ENCODE assay signal across 30 cellular contexts in genomic region chr13:103358245-103358932, GRCh38.
"Had no signal": no experiment of that assay in that cellular context is flagged by ENCODE, and none has a peak within 500 bp of the region (broad histone marks: within the 10 kb centered on the region; RNA-seq: fewer than 3 reads in every experiment).

No MANE protein-coding gene starts in this region.

- H3K9me3 ChIP-seq: adrenal gland, body of pancreas, esophagus squamous epithelium, gastroesophageal sphincter had no signal

- H3K27ac Mint-ChIP-seq: activated CD4-positive, alpha-beta memory T cell treated with anti-CD3 and anti-CD28 coated beads for 36 hours; activated CD4-positive, alpha-beta T cell treated with anti-CD3 and anti-CD28 coated beads for 36 hours; activated CD4-positive, alpha-beta T cell treated with anti-CD3 and anti-CD28 coated beads, Interleukin-2, amount 10 ng/mL, durations not matched to agents 24 days and 14 days; activated CD8-positive, alpha-beta memory T cell treated with anti-CD3 and anti-CD28 coated beads, Interleukin-2, amount 10 ng/mL, durations not matched to agents 7 days and 5 days; activated CD8-positive, alpha-beta T cell treated with anti-CD3 and anti-CD28 coated beads, Interleukin-2, amount 10 ng/mL, durations not matched to agents 7 days and 5 days; activated naive CD4-positive, alpha-beta T cell treated with anti-CD3 and anti-CD28 coated beads for 36 hours; activated naive CD4-positive, alpha-beta T cell treated with anti-CD3 and anti-CD28 coated beads, Interleukin-2, amount 50 U/mL, for 24 hours; activated naive CD8-positive, alpha-beta T cell treated with anti-CD3 and anti-CD28 coated beads for 36 hours; activated naive CD8-positive, alpha-beta T cell treated with anti-CD3 and anti-CD28 coated beads, Interleukin-2, amount 50 U/mL, for 24 hours; activated T-helper 1 cell treated with anti-CD3 and anti-CD28 coated beads, Interleukin-12 subunit alpha, Interleukin-12 subunit beta, Interleukin-2, Interleukin-4 antibody, amounts not matched to agents 30 ng/mL and 10 ng/mL and 1 ng/mL, durations not matched to agents 14 hours and 24 hours and 36 hours; activated T-helper 2 cell treated with anti-CD3 and anti-CD28 coated beads, Interferon-gamma antibody, Interleukin-2, Interleukin-4, amounts not matched to agents 10 μg/mL and 5 μg/mL and 100 μg/mL, durations not matched to agents 14 hours and 24 hours and 36 hours; T-helper 17 cell; T-helper 2 cell treated with Interferon-gamma antibody and Interleukin-4, amounts not matched to agents 5 μg/mL and 100 μg/mL, for 36 hours had no signal

- H3K36me3 Mint-ChIP-seq: activated CD4-positive, alpha-beta memory T cell treated with anti-CD3 and anti-CD28 coated beads for 36 hours; activated CD8-positive, alpha-beta memory T cell treated with anti-CD3 and anti-CD28 coated beads, Interleukin-2, amount 10 ng/mL, durations not matched to agents 7 days and 5 days; activated naive CD8-positive, alpha-beta T cell treated with anti-CD3 and anti-CD28 coated beads for 36 hours had no signal

- H3K9me3 Mint-ChIP-seq: activated naive CD8-positive, alpha-beta T cell treated with anti-CD3 and anti-CD28 coated beads for 36 hours; activated T-helper 1 cell treated with anti-CD3 and anti-CD28 coated beads, Interleukin-12 subunit alpha, Interleukin-12 subunit beta, Interleukin-2, Interleukin-4 antibody, amounts not matched to agents 30 ng/mL and 10 ng/mL and 1 ng/mL, durations not matched to agents 14 hours and 24 hours and 36 hours had no signal

- H3K4me1 Mint-ChIP-seq: activated CD4-positive, alpha-beta T cell treated with anti-CD3 and anti-CD28 coated beads for 36 hours; activated CD4-positive, alpha-beta T cell treated with anti-CD3 and anti-CD28 coated beads, Interleukin-2, amount 10 ng/mL, durations not matched to agents 24 days and 14 days; activated CD8-positive, alpha-beta memory T cell treated with anti-CD3 and anti-CD28 coated beads, Interleukin-2, amount 10 ng/mL, durations not matched to agents 7 days and 5 days; activated naive CD4-positive, alpha-beta T cell treated with anti-CD3 and anti-CD28 coated beads, Interleukin-2, amount 50 U/mL, for 24 hours; activated naive CD8-positive, alpha-beta T cell treated with anti-CD3 and anti-CD28 coated beads for 36 hours; activated naive CD8-positive, alpha-beta T cell treated with anti-CD3 and anti-CD28 coated beads, Interleukin-2, amount 50 U/mL, for 24 hours; T-helper 17 cell had no signal

- H3K36me3 ChIP-seq: adrenal gland, esophagus squamous epithelium, gastroesophageal sphincter had no signal

- DNase-seq: activated CD4-positive, alpha-beta memory T cell treated with anti-CD3 and anti-CD28 coated beads for 36 hours; activated CD4-positive, alpha-beta T cell treated with anti-CD3 and anti-CD28 coated beads for 36 hours; activated CD4-positive, alpha-beta T cell treated with anti-CD3 and anti-CD28 coated beads, Interleukin-2, amount 10 ng/mL, durations not matched to agents 24 days and 14 days; activated CD4-positive, CD25-positive, alpha-beta regulatory T cell; activated CD4-positive, CD25-positive, alpha-beta regulatory T cell treated with anti-CD3 and anti-CD28 coated beads, Interleukin-2, amount 50 U/mL, for 72 hours; activated CD8-positive, alpha-beta memory T cell treated with anti-CD3 and anti-CD28 coated beads, Interleukin-2, amount 10 ng/mL, durations not matched to agents 7 days and 5 days; activated CD8-positive, alpha-beta memory T cell treated with anti-CD3 and anti-CD28 coated beads, Interleukin-2, amount 50 U/mL, for 4 hours; activated CD8-positive, alpha-beta T cell treated with anti-CD3 and anti-CD28 coated beads, Interleukin-2, amount 10 ng/mL, durations not matched to agents 7 days and 5 days; activated effector memory CD4-positive, alpha-beta T cell treated with anti-CD3 and anti-CD28 coated beads, Interleukin-2, amount 50 U/mL, for 16 hours; activated naive CD4-positive, alpha-beta T cell treated with anti-CD3 and anti-CD28 coated beads for 36 hours; activated naive CD8-positive, alpha-beta T cell treated with anti-CD3 and anti-CD28 coated beads for 36 hours; activated naive CD8-positive, alpha-beta T cell treated with anti-CD3 and anti-CD28 coated beads, Interleukin-2, amount 50 U/mL, for 24 hours; activated T-cell treated with anti-CD3 and anti-CD28 coated beads, Interleukin-2, amount 50 U/mL, for 1 hour; activated T-cell treated with anti-CD3 and anti-CD28 coated beads, Interleukin-2, amount 50 U/mL, for 48 hours; adrenal gland; amygdala; aorta; body of pancreas; caudate nucleus; effector CD8-positive, alpha-beta T cell; esophagus squamous epithelium; foreskin melanocyte; T-helper 1 cell; T-helper 17 cell had no signal

- H3K27me3 ChIP-seq: adrenal gland, body of pancreas, esophagus squamous epithelium, gastroesophageal sphincter had no signal

- H3K4me3 Mint-ChIP-seq: activated CD4-positive, alpha-beta memory T cell treated with anti-CD3 and anti-CD28 coated beads for 36 hours; activated CD4-positive, alpha-beta T cell treated with anti-CD3 and anti-CD28 coated beads for 36 hours; activated CD4-positive, alpha-beta T cell treated with anti-CD3 and anti-CD28 coated beads, Interleukin-2, amount 10 ng/mL, durations not matched to agents 24 days and 14 days; activated CD8-positive, alpha-beta memory T cell treated with anti-CD3 and anti-CD28 coated beads, Interleukin-2, amount 10 ng/mL, durations not matched to agents 7 days and 5 days; activated CD8-positive, alpha-beta T cell treated with anti-CD3 and anti-CD28 coated beads, Interleukin-2, amount 10 ng/mL, durations not matched to agents 7 days and 5 days; activated naive CD4-positive, alpha-beta T cell treated with anti-CD3 and anti-CD28 coated beads for 36 hours; activated naive CD4-positive, alpha-beta T cell treated with anti-CD3 and anti-CD28 coated beads, Interleukin-2, amount 50 U/mL, for 24 hours; activated naive CD8-positive, alpha-beta T cell treated with anti-CD3 and anti-CD28 coated beads for 36 hours; activated naive CD8-positive, alpha-beta T cell treated with anti-CD3 and anti-CD28 coated beads, Interleukin-2, amount 50 U/mL, for 24 hours; activated T-helper 1 cell treated with anti-CD3 and anti-CD28 coated beads, Interleukin-12 subunit alpha, Interleukin-12 subunit beta, Interleukin-2, Interleukin-4 antibody, amounts not matched to agents 30 ng/mL and 10 ng/mL and 1 ng/mL, durations not matched to agents 14 hours and 24 hours and 36 hours; T-helper 17 cell; T-helper 2 cell treated with Interferon-gamma antibody and Interleukin-4, amounts not matched to agents 5 μg/mL and 100 μg/mL, for 36 hours had no signal

- ATAC-seq: activated CD4-positive, alpha-beta T cell treated with anti-CD3 and anti-CD28 coated beads for 36 hours; activated CD8-positive, alpha-beta memory T cell treated with anti-CD3 and anti-CD28 coated beads, Interleukin-2, amount 10 ng/mL, durations not matched to agents 7 days and 5 days; activated CD8-positive, alpha-beta T cell treated with anti-CD3 and anti-CD28 coated beads, Interleukin-2, amount 10 ng/mL, durations not matched to agents 7 days and 5 days; activated naive CD8-positive, alpha-beta T cell treated with anti-CD3 and anti-CD28 coated beads, Interleukin-2, amount 50 U/mL, for 24 hours; body of pancreas; gastroesophageal sphincter; T-helper 17 cell had no signal

- H3K27me3 Mint-ChIP-seq: activated CD4-positive, alpha-beta memory T cell treated with anti-CD3 and anti-CD28 coated beads for 36 hours; activated CD4-positive, alpha-beta T cell treated with anti-CD3 and anti-CD28 coated beads for 36 hours; activated CD4-positive, alpha-beta T cell treated with anti-CD3 and anti-CD28 coated beads, Interleukin-2, amount 10 ng/mL, durations not matched to agents 24 days and 14 days; activated CD8-positive, alpha-beta memory T cell treated with anti-CD3 and anti-CD28 coated beads, Interleukin-2, amount 10 ng/mL, durations not matched to agents 7 days and 5 days; activated naive CD4-positive, alpha-beta T cell treated with anti-CD3 and anti-CD28 coated beads, Interleukin-2, amount 50 U/mL, for 24 hours; activated naive CD8-positive, alpha-beta T cell treated with anti-CD3 and anti-CD28 coated beads for 36 hours; activated naive CD8-positive, alpha-beta T cell treated with anti-CD3 and anti-CD28 coated beads, Interleukin-2, amount 50 U/mL, for 24 hours; T-helper 17 cell had no signal

- H3K4me3 ChIP-seq: adrenal gland, body of pancreas, esophagus squamous epithelium, gastroesophageal sphincter had no signal

- H3K27ac ChIP-seq: adrenal gland, body of pancreas, epithelial cell of prostate, esophagus squamous epithelium, gastroesophageal sphincter had no signal

- H3K4me1 ChIP-seq: adrenal gland, body of pancreas, esophagus squamous epithelium, gastroesophageal sphincter had no signal
